In genomic region chr3:64827391-64827790, GRCh38 we compare ENCODE assay signal across 26 cellular contexts.
"Had no signal": no experiment of that assay in that cellular context is flagged by ENCODE, and none has a peak within 500 bp of the region (broad histone marks: within the 10 kb centered on the region; RNA-seq: fewer than 3 reads in every experiment).

No MANE protein-coding gene starts in this region.

- H3K27me3 ChIP-seq: body of pancreas, tibial artery had no signal

- H3K9me3 ChIP-seq: body of pancreas, tibial artery had no signal

- H3K36me3 ChIP-seq: tibial artery had no signal

- DNase-seq: activated CD4-positive, alpha-beta T cell treated with anti-CD3 and anti-CD28 coated beads, Interleukin-2, amount 10 ng/mL, durations not matched to agents 24 days and 14 days; activated CD4-positive, CD25-positive, alpha-beta regulatory T cell; activated CD8-positive, alpha-beta T cell treated with anti-CD3 and anti-CD28 coated beads for 36 hours; activated naive CD4-positive, alpha-beta T cell treated with Interleukin-2 at 50 U/mL for 16 hours; activated naive CD8-positive, alpha-beta T cell treated with anti-CD3 and anti-CD28 coated beads, Interleukin-2, amount 10 ng/mL, durations not matched to agents 7 days and 5 days; activated T-cell treated with anti-CD3 and anti-CD28 coated beads, Interleukin-2, amount 50 U/mL, for 1 hour; amygdala; body of pancreas; central memory CD4-positive, alpha-beta T cell; endodermal cell; foreskin fibroblast; hippocampal formation; islet precursor cell; midbrain; occipital lobe; stimulated activated CD4-positive, alpha-beta T cell treated with anti-CD3 and anti-CD28 coated beads, Interleukin-2, amount 100 ng/mL, for 24 hours; stimulated activated naive CD8-positive, alpha-beta T cell treated with anti-CD3 and anti-CD28 coated beads, Interleukin-15, Interleukin-2, amounts not matched to agents 100 U/mL and 50 U/mL, for 24 hours; substantia nigra; T1000; tibial artery had no signal

- FAIRE-seq: colon, urothelium cell line had no signal

- H3K4me3 ChIP-seq: body of pancreas, lung, tibial artery had no signal

- H3K27ac ChIP-seq: body of pancreas, epithelial cell of prostate, tibial artery had no signal

- ATAC-seq: activated CD8-positive, alpha-beta T cell treated with anti-CD3 and anti-CD28 coated beads for 36 hours; activated T-helper 17 cell treated with anti-CD3 and anti-CD28 coated beads, Interleukin-2, amount 50 U/mL, for 72 hours; body of pancreas; left lobe of liver; stimulated activated naive CD8-positive, alpha-beta T cell treated with anti-CD3 and anti-CD28 coated beads, Interleukin-15, Interleukin-2, amounts not matched to agents 100 U/mL and 50 U/mL, for 24 hours had no signal

- H3K4me1 ChIP-seq: body of pancreas had no signal
